Comparison of ENCODE assay signal across 22 cellular contexts in genomic region chr9:20228096-20228495, GRCh38.
"Had no signal": no experiment of that assay in that cellular context is flagged by ENCODE, and none has a peak within 500 bp of the region (broad histone marks: within the 10 kb centered on the region; RNA-seq: fewer than 3 reads in every experiment).

No MANE protein-coding gene starts in this region.

- H3K27me3 ChIP-seq: dorsolateral prefrontal cortex, right atrium auricular region, suprapubic skin, thyroid gland had no signal

- H3K36me3 ChIP-seq: left ventricle myocardium inferior, lower lobe of right lung, prostate gland, right atrium auricular region, suprapubic skin, thyroid gland had no signal

- H3K4me3 ChIP-seq: dorsolateral prefrontal cortex, left ventricle myocardium inferior, lower lobe of right lung, prostate gland, right atrium auricular region, suprapubic skin, thyroid gland had no signal

- H3K27ac ChIP-seq: dorsolateral prefrontal cortex, left ventricle myocardium inferior, lower lobe of right lung, prostate gland, right atrium auricular region, suprapubic skin, thyroid gland had no signal

- H3K27ac Mint-ChIP-seq: immature natural killer cell; nephron progenitor cell; stimulated activated naive B cell treated with anti-CD40 and anti-IgM and Interleukin-4, amounts not matched to agents 10 μg/mL and 1 μg/mL and 100 μg/mL, for 72 hours; stimulated activated naive CD8-positive, alpha-beta T cell treated with anti-CD3 and anti-CD28 coated beads, Interleukin-15, Interleukin-2, amounts not matched to agents 100 ng/mL and 50 ng/mL, for 24 hours had no signal

- H3K36me3 Mint-ChIP-seq: immature natural killer cell; stimulated activated naive B cell treated with anti-CD40 and anti-IgM and Interleukin-4, amounts not matched to agents 10 μg/mL and 1 μg/mL and 100 μg/mL, for 72 hours had no signal

- H3K27me3 Mint-ChIP-seq: naive thymus-derived CD8-positive, alpha-beta T cell; stimulated activated naive CD8-positive, alpha-beta T cell treated with anti-CD3 and anti-CD28 coated beads, Interleukin-15, Interleukin-2, amounts not matched to agents 100 ng/mL and 50 ng/mL, for 24 hours had no signal

- ATAC-seq: left colon; lower lobe of right lung; naive thymus-derived CD8-positive, alpha-beta T cell; stimulated activated naive B cell treated with anti-CD40 and anti-IgM and Interleukin-4, amounts not matched to agents 10 μg/mL and 1 μg/mL and 100 μg/mL, for 72 hours had no signal

- H3K9me3 ChIP-seq: lower lobe of right lung, prostate gland, right atrium auricular region, suprapubic skin, thyroid gland had no signal

- DNase-seq: dorsolateral prefrontal cortex; effector CD4-positive, alpha-beta T cell; hypothalamus; immature natural killer cell; islet precursor cell; kidney glomerular epithelial cell; left colon; left ventricle myocardium inferior; lower lobe of right lung; naive thymus-derived CD8-positive, alpha-beta T cell; nephron progenitor cell; nucleus accumbens; small intestine; stimulated activated CD4-positive, alpha-beta T cell treated with anti-CD3 and anti-CD28 coated beads, Interleukin-15, amount 100 ng/mL, for 24 hours; stimulated activated CD4-positive, alpha-beta T cell treated with anti-CD3 and anti-CD28 coated beads, Interleukin-2, amount 100 ng/mL, for 48 hours; stimulated activated naive B cell treated with anti-CD40 and anti-IgM and Interleukin-4, amounts not matched to agents 10 μg/mL and 1 μg/mL and 100 μg/mL, for 72 hours; thyroid gland; trophoblast cell had no signal

- H3K4me1 ChIP-seq: left ventricle myocardium inferior, lower lobe of right lung, prostate gland, right atrium auricular region had no signal

- H3K4me3 Mint-ChIP-seq: immature natural killer cell; nephron progenitor cell; stimulated activated naive B cell treated with anti-CD40 and anti-IgM and Interleukin-4, amounts not matched to agents 10 μg/mL and 1 μg/mL and 100 μg/mL, for 72 hours; stimulated activated naive CD8-positive, alpha-beta T cell treated with anti-CD3 and anti-CD28 coated beads, Interleukin-15, Interleukin-2, amounts not matched to agents 100 ng/mL and 50 ng/mL, for 24 hours had no signal
